ENCODE assay signal across 8 cellular contexts in genomic region chr1:54153548-54154439, GRCh38. TPM values are rescaled to one million over a fixed set of nuclear protein-coding genes. Genes with fewer than 3 reads are reported as not detected.
DNase-seq lines count a peak whose midpoint lies in the region; ATAC-seq and TF ChIP-seq lines count a peak whose summit lies in the region.

No MANE protein-coding gene starts in this region.

- H3K27ac Mint-ChIP-seq in endothelial cell (ENCODE audit: unreplicated experiment): no peak overlapping the region
- H3K27ac Mint-ChIP-seq in activated T-helper 2 cell treated with anti-CD3 and anti-CD28 coated beads, Interferon-gamma antibody, Interleukin-2, Interleukin-4, amounts not matched to agents 10 μg/mL and 5 μg/mL and 100 μg/mL, durations not matched to agents 14 hours and 24 hours and 36 hours: no peak overlapping the region

- no peaks in the 10 kb centered on the region for H3K9me3 ChIP-seq in right cardiac atrium (ENCODE audit: control insufficient read depth, low read length)

- no peak overlapping the region for H3K4me3 Mint-ChIP-seq in endothelial cell (ENCODE audit: unreplicated experiment)
- H3K4me3 Mint-ChIP-seq in activated T-helper 2 cell treated with anti-CD3 and anti-CD28 coated beads, Interferon-gamma antibody, Interleukin-2, Interleukin-4, amounts not matched to agents 10 μg/mL and 5 μg/mL and 100 μg/mL, durations not matched to agents 14 hours and 24 hours and 36 hours (ENCODE audit: low read depth): no peak overlapping the region

- intact Hi-C loops in right cardiac atrium (cut with DNase I): no loop called here
- intact Hi-C loops in activated T-helper 2 cell treated with anti-CD3 and anti-CD28 coated beads, Interferon-gamma antibody, Interleukin-2, Interleukin-4, amounts not matched to agents 10 μg/mL and 5 μg/mL and 100 μg/mL, durations not matched to agents 14 hours and 24 hours and 36 hours (cut with micrococcal nuclease): no loop called here

- H3K27me3 ChIP-seq in right cardiac atrium (ENCODE audit: control insufficient read depth, insufficient read depth): no peaks in the 10 kb centered on the region

- no peaks in the 10 kb centered on the region for H3K9me3 Mint-ChIP-seq in endothelial cell (ENCODE audit: unreplicated experiment)
- no peaks in the 10 kb centered on the region for H3K9me3 Mint-ChIP-seq in activated T-helper 2 cell treated with anti-CD3 and anti-CD28 coated beads, Interferon-gamma antibody, Interleukin-2, Interleukin-4, amounts not matched to agents 10 μg/mL and 5 μg/mL and 100 μg/mL, durations not matched to agents 14 hours and 24 hours and 36 hours

- no peak overlapping the region for H3K4me3 ChIP-seq in right cardiac atrium (ENCODE audit: low read length)

- ATAC-seq in right cardiac atrium (peak; percentile 87 to 88), HG03354 (IDR thresholded peaks at IDR 0.05; ENCODE audit: poor library complexity, severe bottlenecking, unreplicated experiment) (no peak), HG03159 (IDR thresholded peaks at IDR 0.05; ENCODE audit: unreplicated experiment) (no peak)

- DNase-seq in HT-29 (ENCODE audit: low spot score) (peak; percentile 27), SKM-1 treated with dmso at 0.1 percent for 144 hours (lab: John Stamatoyannopoulos, UW; ENCODE audit: unreplicated experiment) (peak; percentile 51), right cardiac atrium (peak; percentile 76 to 84 (median 83)), stromal cell of bone marrow (ENCODE audit: low read depth) (peak; percentile 75), endothelial cell (ENCODE audit: low spot score) (no peak)
- DNase-seq in activated T-helper 2 cell treated with anti-CD3 and anti-CD28 coated beads, Interferon-gamma antibody, Interleukin-2, Interleukin-4, amounts not matched to agents 10 μg/mL and 5 μg/mL and 100 μg/mL, durations not matched to agents 14 hours and 24 hours and 36 hours (ENCODE audit: low spot score): no peak

- no peak overlapping the region for H3K27ac ChIP-seq in right cardiac atrium (ENCODE audit: low read length)

- WGBS in right cardiac atrium: 55% methylated on average over 19 of the region's 19 CpGs

- H3K4me1 Mint-ChIP-seq in endothelial cell (ENCODE audit: unreplicated experiment): peaks cover 25% of the 10 kb centered on the region
- H3K4me1 Mint-ChIP-seq in activated T-helper 2 cell treated with anti-CD3 and anti-CD28 coated beads, Interferon-gamma antibody, Interleukin-2, Interleukin-4, amounts not matched to agents 10 μg/mL and 5 μg/mL and 100 μg/mL, durations not matched to agents 14 hours and 24 hours and 36 hours (ENCODE audit: low read depth): no peaks in the 10 kb centered on the region

- no peaks in the 10 kb centered on the region for H3K4me1 ChIP-seq in right cardiac atrium (ENCODE audit: control insufficient read depth, insufficient read depth, low read length)

- H3K36me3 Mint-ChIP-seq in endothelial cell (ENCODE audit: low read depth, unreplicated experiment): peaks cover 4% of the 10 kb centered on the region
- H3K36me3 Mint-ChIP-seq in activated T-helper 2 cell treated with anti-CD3 and anti-CD28 coated beads, Interferon-gamma antibody, Interleukin-2, Interleukin-4, amounts not matched to agents 10 μg/mL and 5 μg/mL and 100 μg/mL, durations not matched to agents 14 hours and 24 hours and 36 hours (ENCODE audit: low read depth): no peaks in the 10 kb centered on the region

- H3K27me3 Mint-ChIP-seq in endothelial cell (ENCODE audit: unreplicated experiment): no peaks in the 10 kb centered on the region
- H3K27me3 Mint-ChIP-seq in activated T-helper 2 cell treated with anti-CD3 and anti-CD28 coated beads, Interferon-gamma antibody, Interleukin-2, Interleukin-4, amounts not matched to agents 10 μg/mL and 5 μg/mL and 100 μg/mL, durations not matched to agents 14 hours and 24 hours and 36 hours (ENCODE audit: low read depth): no peaks in the 10 kb centered on the region

- TF ChIP-seq CTCF in endothelial cell (IDR thresholded peaks at IDR 0.05; ENCODE audit: unreplicated experiment): no peak

RNA-seq across cellular contexts. Expression of gene CDCP2, which starts 1.0 kb away (rescaled TPM):
- total RNA-seq in HT-29 (2014; rRNA removed; shearing (Covaris generic)): not detected in 2 replicates
- total RNA-seq in right cardiac atrium (not detected), endothelial cell (ENCODE audit: unreplicated experiment) (0.36 TPM)
- polyA plus RNA-seq in right cardiac atrium: not detected
- total RNA-seq in activated T-helper 2 cell treated with anti-CD3 and anti-CD28 coated beads, Interferon-gamma antibody, Interleukin-2, Interleukin-4, amounts not matched to agents 10 μg/mL and 5 μg/mL and 100 μg/mL, durations not matched to agents 14 hours and 24 hours and 36 hours: not detected in 2 replicates

RNA-seq across cellular contexts. Expression of gene CYB5RL, which starts 46.0 kb away (rescaled TPM):
- total RNA-seq in HT-29 (2014; rRNA removed; shearing (Covaris generic)): 5.3 and 6.1 TPM in 2 replicates
- 1 to 10 TPM; 3.0 to 6.4 (median 5.5) TPM for total RNA-seq in right cardiac atrium
- polyA plus RNA-seq in right cardiac atrium: 3.2 TPM
- total RNA-seq in endothelial cell (ENCODE audit: unreplicated experiment): 6.7 TPM
- 10.2 and 12.2 TPM in 2 replicates for total RNA-seq in activated T-helper 2 cell treated with anti-CD3 and anti-CD28 coated beads, Interferon-gamma antibody, Interleukin-2, Interleukin-4, amounts not matched to agents 10 μg/mL and 5 μg/mL and 100 μg/mL, durations not matched to agents 14 hours and 24 hours and 36 hours

RNA-seq across cellular contexts. Expression of gene MRPL37, which starts 46.2 kb away (rescaled TPM):
- 166 and 170 TPM in 2 replicates for total RNA-seq in HT-29 (2014; rRNA removed; shearing (Covaris generic))
- total RNA-seq in right cardiac atrium: 10 to 100 TPM; 53.1 to 57.1 (median 55.7) TPM
- polyA plus RNA-seq in right cardiac atrium: 53.9 TPM
- 63.1 TPM for total RNA-seq in endothelial cell (ENCODE audit: unreplicated experiment)
- total RNA-seq in activated T-helper 2 cell treated with anti-CD3 and anti-CD28 coated beads, Interferon-gamma antibody, Interleukin-2, Interleukin-4, amounts not matched to agents 10 μg/mL and 5 μg/mL and 100 μg/mL, durations not matched to agents 14 hours and 24 hours and 36 hours: 130 and 134 TPM in 2 replicates

Comparison
In these comparisons a context has a peak if more than half of its experiments do, and no peak if none do; other contexts are left out.
1. DNase-seq: peak in HT-29 (single experiment), SKM-1 treated with dmso at 0.1 percent for 144 hours (single experiment), right cardiac atrium (3 of 3) and stromal cell of bone marrow (single experiment); none in endothelial cell (single experiment) and activated T-helper 2 cell treated with anti-CD3 and anti-CD28 coated beads, Interferon-gamma antibody, Interleukin-2, Interleukin-4, amounts not matched to agents 10 μg/mL and 5 μg/mL and 100 μg/mL, durations not matched to agents 14 hours and 24 hours and 36 hours (single experiment).
2. ATAC-seq: peak in right cardiac atrium (2 of 2); none in HG03354 (single experiment) and HG03159 (single experiment).